ENCODE assay signal across 1 cellular context in genomic region chr11:67409261-67409666, GRCh38.
TF ChIP-seq lines count a peak whose summit lies in the region.

No MANE protein-coding gene starts in this region.

TF ChIP-seq in GM23338, 12 proteins besides CTCF, POLR2A, EP300 and RAD21 (continued from another document):
- TF ChIP-seq ZNF462 (CRISPR knock-in tag; IDR thresholded peaks at IDR 0.05) (no peak), ZNF331 (CRISPR knock-in tag; IDR thresholded peaks at IDR 0.05; ENCODE audit: low read depth) (no peak), EZH2 (IDR thresholded peaks at IDR 0.05; ENCODE audit: low read depth, unreplicated experiment) (no peak), REST (IDR thresholded peaks at IDR 0.05; ENCODE audit: unreplicated experiment) (no peak), ZNF114 (CRISPR knock-in tag; IDR thresholded peaks at IDR 0.05) (no peak), EZH2phosphoT487 (IDR thresholded peaks at IDR 0.05; ENCODE audit: unreplicated experiment) (no peak), STAT1 (IDR thresholded peaks at IDR 0.05; ENCODE audit: unreplicated experiment) (no peak), JUNB (IDR thresholded peaks at IDR 0.05; ENCODE audit: unreplicated experiment) (no peak), CREB1 (CRISPR knock-in tag; IDR thresholded peaks at IDR 0.05; ENCODE audit: low read depth) (no peak), POLR2AphosphoS5 (IDR thresholded peaks at IDR 0.05; ENCODE audit: low read depth) (no peak)
